In the genomic region with DNA sequence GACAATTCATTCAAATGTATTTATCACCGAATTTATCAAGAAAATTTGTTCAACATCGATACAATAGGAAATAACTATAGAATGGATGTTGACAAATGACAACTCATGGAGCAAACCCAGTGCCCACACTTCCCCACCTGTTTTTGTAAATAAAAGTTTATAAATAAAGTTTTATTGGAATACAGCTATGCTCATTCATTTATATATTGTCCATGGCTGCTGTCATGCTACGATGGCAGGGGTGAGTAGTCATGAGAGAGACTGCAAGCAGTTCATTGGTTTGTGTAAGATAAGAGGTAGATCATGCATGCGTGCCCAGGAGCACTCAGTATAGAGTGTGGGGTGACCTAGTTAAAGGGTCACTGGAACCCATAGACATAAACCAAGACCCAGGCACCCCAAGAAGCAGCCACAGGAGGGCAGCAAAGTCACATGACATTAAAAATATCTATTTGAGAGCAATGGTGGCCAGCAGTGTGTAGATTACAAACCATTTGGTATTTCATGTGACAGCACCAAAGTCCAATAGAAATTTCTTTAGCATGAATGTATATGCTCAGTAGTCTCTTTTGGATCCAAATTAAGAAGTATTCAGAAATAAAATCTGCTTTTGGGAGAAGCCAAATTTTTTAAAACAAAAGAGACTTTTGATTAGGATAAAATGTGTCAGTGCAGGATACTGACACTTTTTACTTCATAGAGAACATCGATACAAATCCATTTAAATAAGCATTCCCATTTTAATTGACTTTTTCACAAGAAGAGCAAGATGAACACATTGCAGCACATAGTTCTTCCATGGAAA, we compare ENCODE assay signal across 1 cellular context.
TF ChIP-seq lines count a peak whose summit lies in the region.

No MANE protein-coding gene starts in this region.

TF ChIP-seq in GM23338, 12 proteins besides CTCF, POLR2A, EP300 and RAD21 (continued from another document):
- TF ChIP-seq, protein P1, sequence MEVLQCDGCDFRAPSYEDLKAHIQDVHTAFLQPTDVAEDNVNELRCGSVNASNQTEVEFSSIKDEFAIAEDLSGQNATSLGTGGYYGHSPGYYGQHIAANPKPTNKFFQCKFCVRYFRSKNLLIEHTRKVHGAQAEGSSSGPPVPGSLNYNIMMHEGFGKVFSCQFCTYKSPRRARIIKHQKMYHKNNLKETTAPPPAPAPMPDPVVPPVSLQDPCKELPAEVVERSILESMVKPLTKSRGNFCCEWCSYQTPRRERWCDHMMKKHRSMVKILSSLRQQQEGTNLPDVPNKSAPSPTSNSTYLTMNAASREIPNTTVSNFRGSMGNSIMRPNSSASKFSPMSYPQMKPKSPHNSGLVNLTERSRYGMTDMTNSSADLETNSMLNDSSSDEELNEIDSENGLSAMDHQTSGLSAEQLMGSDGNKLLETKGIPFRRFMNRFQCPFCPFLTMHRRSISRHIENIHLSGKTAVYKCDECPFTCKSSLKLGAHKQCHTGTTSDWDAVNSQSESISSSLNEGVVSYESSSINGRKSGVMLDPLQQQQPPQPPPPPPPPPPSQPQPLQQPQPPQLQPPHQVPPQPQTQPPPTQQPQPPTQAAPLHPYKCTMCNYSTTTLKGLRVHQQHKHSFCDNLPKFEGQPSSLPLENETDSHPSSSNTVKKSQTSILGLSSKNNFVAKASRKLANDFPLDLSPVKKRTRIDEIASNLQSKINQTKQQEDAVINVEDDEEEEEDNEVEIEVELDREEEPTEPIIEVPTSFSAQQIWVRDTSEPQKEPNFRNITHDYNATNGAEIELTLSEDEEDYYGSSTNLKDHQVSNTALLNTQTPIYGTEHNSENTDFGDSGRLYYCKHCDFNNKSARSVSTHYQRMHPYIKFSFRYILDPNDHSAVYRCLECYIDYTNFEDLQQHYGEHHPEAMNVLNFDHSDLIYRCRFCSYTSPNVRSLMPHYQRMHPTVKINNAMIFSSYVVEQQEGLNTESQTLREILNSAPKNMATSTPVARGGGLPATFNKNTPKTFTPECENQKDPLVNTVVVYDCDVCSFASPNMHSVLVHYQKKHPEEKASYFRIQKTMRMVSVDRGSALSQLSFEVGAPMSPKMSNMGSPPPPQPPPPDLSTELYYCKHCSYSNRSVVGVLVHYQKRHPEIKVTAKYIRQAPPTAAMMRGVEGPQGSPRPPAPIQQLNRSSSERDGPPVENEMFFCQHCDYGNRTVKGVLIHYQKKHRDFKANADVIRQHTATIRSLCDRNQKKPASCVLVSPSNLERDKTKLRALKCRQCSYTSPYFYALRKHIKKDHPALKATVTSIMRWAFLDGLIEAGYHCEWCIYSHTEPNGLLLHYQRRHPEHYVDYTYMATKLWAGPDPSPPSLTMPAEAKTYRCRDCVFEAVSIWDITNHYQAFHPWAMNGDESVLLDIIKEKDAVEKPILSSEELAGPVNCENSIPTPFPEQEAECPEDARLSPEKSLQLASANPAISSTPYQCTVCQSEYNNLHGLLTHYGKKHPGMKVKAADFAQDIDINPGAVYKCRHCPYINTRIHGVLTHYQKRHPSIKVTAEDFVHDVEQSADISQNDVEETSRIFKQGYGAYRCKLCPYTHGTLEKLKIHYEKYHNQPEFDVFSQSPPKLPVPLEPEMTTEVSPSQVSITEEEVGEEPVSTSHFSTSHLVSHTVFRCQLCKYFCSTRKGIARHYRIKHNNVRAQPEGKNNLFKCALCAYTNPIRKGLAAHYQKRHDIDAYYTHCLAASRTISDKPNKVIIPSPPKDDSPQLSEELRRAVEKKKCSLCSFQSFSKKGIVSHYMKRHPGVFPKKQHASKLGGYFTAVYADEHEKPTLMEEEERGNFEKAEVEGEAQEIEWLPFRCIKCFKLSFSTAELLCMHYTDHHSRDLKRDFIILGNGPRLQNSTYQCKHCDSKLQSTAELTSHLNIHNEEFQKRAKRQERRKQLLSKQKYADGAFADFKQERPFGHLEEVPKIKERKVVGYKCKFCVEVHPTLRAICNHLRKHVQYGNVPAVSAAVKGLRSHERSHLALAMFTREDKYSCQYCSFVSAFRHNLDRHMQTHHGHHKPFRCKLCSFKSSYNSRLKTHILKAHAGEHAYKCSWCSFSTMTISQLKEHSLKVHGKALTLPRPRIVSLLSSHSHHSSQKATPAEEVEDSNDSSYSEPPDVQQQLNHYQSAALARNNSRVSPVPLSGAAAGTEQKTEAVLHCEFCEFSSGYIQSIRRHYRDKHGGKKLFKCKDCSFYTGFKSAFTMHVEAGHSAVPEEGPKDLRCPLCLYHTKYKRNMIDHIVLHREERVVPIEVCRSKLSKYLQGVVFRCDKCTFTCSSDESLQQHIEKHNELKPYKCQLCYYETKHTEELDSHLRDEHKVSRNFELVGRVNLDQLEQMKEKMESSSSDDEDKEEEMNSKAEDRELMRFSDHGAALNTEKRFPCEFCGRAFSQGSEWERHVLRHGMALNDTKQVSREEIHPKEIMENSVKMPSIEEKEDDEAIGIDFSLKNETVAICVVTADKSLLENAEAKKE (CRISPR knock-in tag; IDR thresholded peaks at IDR 0.05): no peak
- no peak for TF ChIP-seq ZNF331 (CRISPR knock-in tag; IDR thresholded peaks at IDR 0.05; ENCODE audit: low read depth)
- no peak for TF ChIP-seq EZH2phosphoT487 (IDR thresholded peaks at IDR 0.05; ENCODE audit: unreplicated experiment)
- no peak for TF ChIP-seq POLR2AphosphoS5 (IDR thresholded peaks at IDR 0.05; ENCODE audit: low read depth)
- no peak for TF ChIP-seq EZH2 (IDR thresholded peaks at IDR 0.05; ENCODE audit: low read depth, unreplicated experiment)
- no peak for TF ChIP-seq ZNF114 (CRISPR knock-in tag; IDR thresholded peaks at IDR 0.05)
- TF ChIP-seq, protein P2, sequence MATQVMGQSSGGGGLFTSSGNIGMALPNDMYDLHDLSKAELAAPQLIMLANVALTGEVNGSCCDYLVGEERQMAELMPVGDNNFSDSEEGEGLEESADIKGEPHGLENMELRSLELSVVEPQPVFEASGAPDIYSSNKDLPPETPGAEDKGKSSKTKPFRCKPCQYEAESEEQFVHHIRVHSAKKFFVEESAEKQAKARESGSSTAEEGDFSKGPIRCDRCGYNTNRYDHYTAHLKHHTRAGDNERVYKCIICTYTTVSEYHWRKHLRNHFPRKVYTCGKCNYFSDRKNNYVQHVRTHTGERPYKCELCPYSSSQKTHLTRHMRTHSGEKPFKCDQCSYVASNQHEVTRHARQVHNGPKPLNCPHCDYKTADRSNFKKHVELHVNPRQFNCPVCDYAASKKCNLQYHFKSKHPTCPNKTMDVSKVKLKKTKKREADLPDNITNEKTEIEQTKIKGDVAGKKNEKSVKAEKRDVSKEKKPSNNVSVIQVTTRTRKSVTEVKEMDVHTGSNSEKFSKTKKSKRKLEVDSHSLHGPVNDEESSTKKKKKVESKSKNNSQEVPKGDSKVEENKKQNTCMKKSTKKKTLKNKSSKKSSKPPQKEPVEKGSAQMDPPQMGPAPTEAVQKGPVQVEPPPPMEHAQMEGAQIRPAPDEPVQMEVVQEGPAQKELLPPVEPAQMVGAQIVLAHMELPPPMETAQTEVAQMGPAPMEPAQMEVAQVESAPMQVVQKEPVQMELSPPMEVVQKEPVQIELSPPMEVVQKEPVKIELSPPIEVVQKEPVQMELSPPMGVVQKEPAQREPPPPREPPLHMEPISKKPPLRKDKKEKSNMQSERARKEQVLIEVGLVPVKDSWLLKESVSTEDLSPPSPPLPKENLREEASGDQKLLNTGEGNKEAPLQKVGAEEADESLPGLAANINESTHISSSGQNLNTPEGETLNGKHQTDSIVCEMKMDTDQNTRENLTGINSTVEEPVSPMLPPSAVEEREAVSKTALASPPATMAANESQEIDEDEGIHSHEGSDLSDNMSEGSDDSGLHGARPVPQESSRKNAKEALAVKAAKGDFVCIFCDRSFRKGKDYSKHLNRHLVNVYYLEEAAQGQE (IDR thresholded peaks at IDR 0.05; ENCODE audit: unreplicated experiment): no peak
